ENCODE assay signal across 12 cellular contexts in the genomic region with DNA sequence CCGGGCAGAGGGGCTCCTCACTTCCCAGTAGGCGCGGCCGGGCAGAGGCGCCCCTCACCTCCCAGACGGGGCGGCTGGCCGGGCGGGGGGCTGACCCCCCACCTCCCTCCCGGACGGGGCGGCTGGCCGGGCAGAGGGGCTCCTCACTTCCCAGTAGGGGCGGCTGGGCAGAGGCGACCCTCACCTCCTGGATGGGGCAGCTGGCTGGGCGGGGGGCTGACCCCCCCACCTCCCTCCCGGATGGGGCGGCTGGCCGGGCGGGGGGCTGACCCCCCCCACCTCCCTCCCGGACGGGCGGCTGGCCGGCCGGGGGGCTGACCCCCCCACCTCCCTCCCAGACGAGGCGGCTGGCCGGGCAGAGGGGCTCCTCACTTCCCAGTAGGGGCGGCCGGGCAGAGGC. TPM values are rescaled to one million over a fixed set of nuclear protein-coding genes. Genes with fewer than 3 reads are reported as not detected.
"Had no signal": no experiment of that assay in that cellular context is flagged by ENCODE, and none has a peak within 500 bp of the region (broad histone marks: within the 10 kb centered on the region; RNA-seq: fewer than 3 reads in every experiment).

No MANE protein-coding gene starts in this region.

RNA-seq across cellular contexts. Expression of a gene that starts 20.6 kb away (rescaled TPM):
- total RNA-seq: activated B cell treated with CpG ODN at 0.5 μM for 24 hours; activated CD4-positive, alpha-beta memory T cell treated with anti-CD3 and anti-CD28 coated beads for 36 hours; activated CD4-positive, alpha-beta memory T cell treated with anti-CD3 and anti-CD28 coated beads, Interleukin-2, amount 10 ng/mL, durations not matched to agents 7 days and 5 days; activated CD4-positive, alpha-beta T cell treated with anti-CD3 and anti-CD28 coated beads for 36 hours; activated CD4-positive, alpha-beta T cell treated with anti-CD3 and anti-CD28 coated beads, Interleukin-2, amount 10 ng/mL, durations not matched to agents 24 days and 14 days; activated CD4-positive, alpha-beta T cell treated with anti-CD3 and anti-CD28 coated beads, Interleukin-2, amount 10 ng/mL, durations not matched to agents 7 days and 5 days; activated CD8-positive, alpha-beta memory T cell treated with anti-CD3 and anti-CD28 coated beads for 36 hours; activated CD8-positive, alpha-beta memory T cell treated with anti-CD3 and anti-CD28 coated beads, Interleukin-2, amount 10 ng/mL, durations not matched to agents 7 days and 5 days; activated CD8-positive, alpha-beta T cell treated with anti-CD3 and anti-CD28 coated beads for 36 hours; activated CD8-positive, alpha-beta T cell treated with anti-CD3 and anti-CD28 coated beads, Interleukin-2, amount 10 ng/mL, durations not matched to agents 7 days and 5 days; T-helper 1 cell treated with Interleukin-12 subunit alpha and Interleukin-12 subunit beta and Interleukin-4 antibody, amounts not matched to agents 30 ng/mL and 1 ng/mL, for 36 hours; T-helper 2 cell treated with Interferon-gamma antibody and Interleukin-4, amounts not matched to agents 100 ng/mL and 5 ng/mL, for 36 hours had no signal
